8 cellular contexts compared by ENCODE assay signal in the genomic region with DNA sequence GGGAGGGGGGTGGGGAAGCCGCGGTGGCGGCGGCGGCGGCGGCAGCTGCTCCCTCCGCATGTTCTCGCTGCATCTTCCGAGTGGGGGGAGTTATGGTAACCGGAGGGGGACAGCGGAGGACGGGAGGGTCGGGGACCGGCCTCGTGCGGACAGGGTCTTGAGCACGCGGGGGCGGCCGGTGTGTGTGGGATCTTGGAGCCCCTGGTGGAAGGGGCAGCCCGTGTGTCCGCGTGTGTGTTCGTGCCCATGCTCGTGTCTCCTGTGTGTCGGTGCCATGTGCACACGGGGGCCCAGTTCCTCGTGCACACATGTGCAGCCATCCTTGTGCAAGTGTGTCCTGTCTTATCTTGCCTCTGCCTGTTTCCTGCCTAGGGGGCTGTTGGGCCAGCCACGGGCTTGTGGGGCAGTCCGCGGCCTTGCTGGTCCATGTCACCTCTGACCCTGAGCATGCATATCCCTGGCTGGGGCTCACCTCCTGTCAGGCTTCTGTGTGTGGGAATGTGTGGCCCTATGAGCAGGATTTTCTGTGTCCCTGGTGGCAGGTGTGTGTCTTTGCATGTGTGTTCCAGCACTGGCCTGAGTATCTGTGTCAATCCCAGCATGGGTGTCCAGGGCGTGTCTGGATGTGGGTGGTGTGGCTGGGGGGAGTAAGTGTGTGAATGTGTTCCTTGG. TPM values are rescaled to one million over a fixed set of nuclear protein-coding genes. Genes with fewer than 3 reads are reported as not detected.
DNase-seq lines count a peak whose midpoint lies in the region; ATAC-seq, FAIRE-seq and TF ChIP-seq lines count a peak whose summit lies in the region.

No MANE protein-coding gene starts in this region.

- H3K27ac ChIP-seq in RWPE1: peak overlapping the region; percentile 99

- TF ChIP-seq POLR2A in GM12891 (IDR thresholded peaks at IDR 0.05; ENCODE audit: low read depth, low read length): no peak

- H3K4me1 Mint-ChIP-seq in MCF 10A (ENCODE audit: insufficient read depth, unreplicated experiment): peaks cover 69% of the 10 kb centered on the region
- H3K4me1 Mint-ChIP-seq in stimulated activated naive CD8-positive, alpha-beta T cell treated with anti-CD3 and anti-CD28 coated beads, Interleukin-15, amount 100 ng/mL, for 72 hours: peaks cover 81% of the 10 kb centered on the region

- intact Hi-C loops in MCF 10A (cut with micrococcal nuclease) (loop anchor here (5.0 to 10.0 kb wide), 2 partner anchors 131 to 276 kb away; a partner anchor contains a TSS), left colon (cut with DNase I, micrococcal nuclease) (no loop called here)

- peak overlapping the region; percentile 78 for H3K4me3 ChIP-seq in AG09309 (ENCODE audit: control insufficient read depth, low read depth, low read length)

- no peaks in the 10 kb centered on the region for H3K27me3 Mint-ChIP-seq in MCF 10A (ENCODE audit: insufficient read depth, unreplicated experiment)
- H3K27me3 Mint-ChIP-seq in stimulated activated naive CD8-positive, alpha-beta T cell treated with anti-CD3 and anti-CD28 coated beads, Interleukin-15, amount 100 ng/mL, for 72 hours: no peaks in the 10 kb centered on the region

- POLR2A ChIA-PET in RWPE1 (lab: Yijun Ruan, JAX; ENCODE audit: low non-redundant PET): no interaction called here
- POLR2A ChIA-PET in MCF 10A (lab: Yijun Ruan, JAX): interaction anchor here (0.6 to 3.1 kb wide), 9 partner anchors 9 to 157 kb away, joined by 3 to 16 read pairs (median 4); a partner anchor contains a TSS

- TF ChIP-seq CTCF in AG09309 (IDR thresholded peaks at IDR 0.05; ENCODE audit: control insufficient read depth, insufficient read depth, low read depth, low read length, missing control alignments) (peak; percentile 28), RWPE1 (conservative IDR thresholded peaks at IDR 0.05; ENCODE audit: low read depth) (peak; percentile 25; the same call in 1 of the 2 replicates), MCF 10A (IDR thresholded peaks at IDR 0.05; ENCODE audit: unreplicated experiment) (peak; percentile 36)

- BruUV-seq in MCF 10A (replicated peaks; lab: Mats Ljungman, UMichigan): no TSS peak

- DNase-seq in AG09309 (ENCODE audit: low read depth) (no peak), GM12891 (ENCODE audit: insufficient read length, low spot score) (no peak), RWPE1 (ENCODE audit: low spot score) (peak; percentile 79), MCF 10A (ENCODE audit: unreplicated experiment) (peak; percentile 68), left colon (no peak), pons (ENCODE audit: low spot score) (no peak)
- peak; percentile 47 to 53 for DNase-seq in stimulated activated naive CD8-positive, alpha-beta T cell treated with anti-CD3 and anti-CD28 coated beads, Interleukin-15, amount 100 ng/mL, for 72 hours

- no peaks in the 10 kb centered on the region for H3K36me3 Mint-ChIP-seq in MCF 10A (ENCODE audit: insufficient read depth, unreplicated experiment)

- ATAC-seq in left colon: peak; percentile 42
- no peak for ATAC-seq in stimulated activated naive CD8-positive, alpha-beta T cell treated with anti-CD3 and anti-CD28 coated beads, Interleukin-15, amount 100 ng/mL, for 72 hours
- no peak for ATAC-seq in HG03469 (IDR thresholded peaks at IDR 0.05; ENCODE audit: unreplicated experiment)

- H3K4me3 Mint-ChIP-seq in MCF 10A (ENCODE audit: unreplicated experiment): peak overlapping the region; percentile 97
- H3K4me3 Mint-ChIP-seq in stimulated activated naive CD8-positive, alpha-beta T cell treated with anti-CD3 and anti-CD28 coated beads, Interleukin-15, amount 100 ng/mL, for 72 hours: peak overlapping the region; percentile 80 to 83

- CTCF ChIA-PET in RWPE1 (lab: Yijun Ruan, JAX): interaction anchor here (0.6 kb wide), 1 partner anchor 21 kb away, joined by 3 read pairs; no protein-coding TSS in a partner anchor
- CTCF ChIA-PET in MCF 10A (lab: Yijun Ruan, JAX): interaction anchor here (0.5 to 1.1 kb wide), 4 partner anchors 28 to 371 kb away, joined by 3 to 4 read pairs (median 3); no protein-coding TSS in a partner anchor

- H3K9me3 Mint-ChIP-seq in MCF 10A (ENCODE audit: unreplicated experiment): no peaks in the 10 kb centered on the region
- H3K9me3 Mint-ChIP-seq in stimulated activated naive CD8-positive, alpha-beta T cell treated with anti-CD3 and anti-CD28 coated beads, Interleukin-15, amount 100 ng/mL, for 72 hours: peaks cover 0 to 9% of the 10 kb centered on the region in 2 donors

- FAIRE-seq in GM12891 (lab: Jason Lieb, UNC): peak; percentile 81

- H3K27ac Mint-ChIP-seq in MCF 10A (ENCODE audit: low read depth, unreplicated experiment): peak overlapping the region; percentile 72
- H3K27ac Mint-ChIP-seq in stimulated activated naive CD8-positive, alpha-beta T cell treated with anti-CD3 and anti-CD28 coated beads, Interleukin-15, amount 100 ng/mL, for 72 hours: peak overlapping the region; percentile 42 to 73

TF ChIP-seq in GM12891, 5 proteins besides CTCF, POLR2A, EP300 and RAD21:
- TF ChIP-seq POLR2AphosphoS5 (IDR thresholded peaks at IDR 0.05; ENCODE audit: low read depth, low read length): no peak
- no peak for TF ChIP-seq PAX5 (IDR thresholded peaks at IDR 0.05; ENCODE audit: insufficient read depth, low read length, severe bottlenecking)
- TF ChIP-seq SPI1 (IDR thresholded peaks at IDR 0.05; ENCODE audit: low read depth, low read length): no peak
- no peak; the same call in 1 of the 2 replicates for TF ChIP-seq POU2F2 (IDR thresholded peaks at IDR 0.05; ENCODE audit: low read depth, low read length)
- TF ChIP-seq TAF1 (IDR thresholded peaks at IDR 0.05; ENCODE audit: low read depth, low read length): no peak

RNA-seq across cellular contexts. Expression of a gene that starts 8.5 kb away (rescaled TPM):
- 10.4 TPM for polyA plus RNA-seq in GM12891 (2012; ENCODE audit: low read depth, missing spikeins)
- total RNA-seq in MCF 10A (2022) (6.7 and 9.9 TPM in 2 replicates), left colon (1 to 10 TPM; 6.8 to 9.1 TPM)

RNA-seq across cellular contexts. Expression of a gene that starts 10.4 kb away (rescaled TPM):
- polyA plus RNA-seq in GM12891 (2012; ENCODE audit: low read depth, missing spikeins): 237 TPM
- 212 and 231 TPM in 2 replicates for total RNA-seq in MCF 10A (2022)
- 100 to 1,000 TPM; 162 to 169 TPM for total RNA-seq in left colon

RNA-seq across cellular contexts. Expression of a gene that starts 17.5 kb away (rescaled TPM):
- polyA plus RNA-seq in GM12891 (2012; ENCODE audit: low read depth, missing spikeins): 23.5 TPM
- 28.9 and 33.9 TPM in 2 replicates for total RNA-seq in MCF 10A (2022)
- total RNA-seq in left colon: 10 to 100 TPM; 28.3 to 41.2 TPM

RNA-seq across cellular contexts. Expression of a gene that starts 26.0 kb away (rescaled TPM):
- 4.1 TPM for polyA plus RNA-seq in GM12891 (2012; ENCODE audit: low read depth, missing spikeins)
- 7.5 and 8.3 TPM in 2 replicates for total RNA-seq in MCF 10A (2022)
- 1 to 10 TPM; 3.9 to 7.9 TPM for total RNA-seq in left colon

RNA-seq across cellular contexts. Expression of a gene that starts 36.7 kb away (rescaled TPM):
- polyA plus RNA-seq in GM12891 (2012; ENCODE audit: low read depth, missing spikeins): 29.0 TPM
- total RNA-seq in MCF 10A (2022) (20.3 and 27.1 TPM in 2 replicates), left colon (10 to 100 TPM in 1 of 2 donors, 1 to 10 TPM in 1; 4.1 to 14.7 TPM)

Comparison
In these comparisons a context has a peak if more than half of its experiments do, and no peak if none do; other contexts are left out.
1. DNase-seq: peak in RWPE1 (single experiment), MCF 10A (single experiment) and stimulated activated naive CD8-positive, alpha-beta T cell treated with anti-CD3 and anti-CD28 coated beads, Interleukin-15, amount 100 ng/mL, for 72 hours (2 of 2); none in AG09309 (single experiment), GM12891 (single experiment), left colon (0 of 2) and pons (single experiment).
2. Peak in every context shown above with its lines, with median percentiles within 50 percentile points of each other: CTCF ChIP-seq.